ENCODE assay signal across 12 cellular contexts in genomic region chr11:35629914-35630313, GRCh38. TPM values are rescaled to one million over a fixed set of nuclear protein-coding genes. Genes with fewer than 3 reads are reported as not detected.
A peak's percentile ranks its signal among the peaks of the same experiment; 100 is the strongest.
DNase-seq lines count a peak whose midpoint lies in the region; TF ChIP-seq lines count a peak whose summit lies in the region.
"Had no signal": no experiment of that assay in that cellular context is flagged by ENCODE, and none has a peak within 500 bp of the region (broad histone marks: within the 10 kb centered on the region; RNA-seq: fewer than 3 reads in every experiment).

No MANE protein-coding gene starts in this region.

- H3K9me3 ChIP-seq in H9 (ENCODE audit: control insufficient read depth, low read depth, low read length) (no peaks in the 10 kb centered on the region), right atrium auricular region (no peaks in the 10 kb centered on the region)
- H3K9me3 ChIP-seq: spleen had no signal

- H3K4ac ChIP-seq in mesendoderm (ENCODE audit: low read depth, low read length) (no peak overlapping the region), H9 (ENCODE audit: low read depth, low read length) (no peak overlapping the region)

- no peak overlapping the region for H3K4me3 ChIP-seq in cardiac fibroblast (replicated peaks in 1 of 2; ENCODE audit: low read depth in 2 of 2, low read length in 2 of 2)
- H3K4me3 ChIP-seq in mesendoderm (ENCODE audit: low read length) = no peak overlapping the region
- no peak overlapping the region for H3K4me3 ChIP-seq in right atrium auricular region
- H3K4me3 ChIP-seq: spleen had no signal

- DNase-seq in AG09319 (ENCODE audit: extremely low read depth, low read depth) (peak; percentile 88), LHCN-M2 (ENCODE audit: low read depth) (peak; percentile 99), cardiac fibroblast (ENCODE audit: low read depth in 2 of 2) (peak; percentile 96 to 100), mesendoderm (peak; percentile 55), H9 (no peak), ureter (ENCODE audit: low spot score) (no peak), DMS79 (lab: John Stamatoyannopoulos, UW) (no peak), right atrium auricular region (ENCODE audit: low spot score) (no peak)
- DNase-seq: cerebellar nuclear complex, kidney, spleen had no signal

- H3K23me2 ChIP-seq in H9 (ENCODE audit: insufficient read length, low read depth, low read length, poor library complexity, severe bottlenecking) = no peaks in the 10 kb centered on the region

- H3K14ac ChIP-seq in H9 (ENCODE audit: insufficient read depth, low read length) = no peak overlapping the region

- H2BK12ac ChIP-seq in H9 (ENCODE audit: insufficient read length, low read depth, low read length) = no peak overlapping the region

- H4K8ac ChIP-seq in mesendoderm (ENCODE audit: low read depth, low read length) (no peak overlapping the region), H9 (replicated peaks; ENCODE audit: insufficient read length, low read depth, low read length) (no peak overlapping the region)

- H3K79me1 ChIP-seq in mesendoderm (ENCODE audit: low read length) (no peaks in the 10 kb centered on the region), H9 (ENCODE audit: insufficient read depth, low read depth, low read length, poor library complexity, severe bottlenecking) (no peaks in the 10 kb centered on the region)

- H3K4me1 Mint-ChIP-seq in H9 = no peaks in the 10 kb centered on the region

- H3K27me3 Mint-ChIP-seq in H9 (ENCODE audit: low read depth) = peaks cover 13% of the 10 kb centered on the region

- H3K18ac ChIP-seq in mesendoderm (ENCODE audit: low read length) = no peak overlapping the region
- H3K18ac ChIP-seq in H9 (ENCODE audit: insufficient read length, low read depth, low read length) = no peak overlapping the region

- no peak overlapping the region for H2BK20ac ChIP-seq in H9 (ENCODE audit: low read depth, low read length, poor library complexity, severe bottlenecking)

- H2BK120ac ChIP-seq in mesendoderm (ENCODE audit: low read depth, low read length) (no peak overlapping the region), H9 (ENCODE audit: low read depth, low read length, poor library complexity, severe bottlenecking) (no peak overlapping the region)

- H3K27me3 ChIP-seq in mesendoderm (ENCODE audit: insufficient read depth, low read length, poor library complexity) = no peaks in the 10 kb centered on the region
- H3K27me3 ChIP-seq in H9 (ENCODE audit: insufficient read depth, low read length) = no peaks in the 10 kb centered on the region
- H3K27me3 ChIP-seq in right atrium auricular region = no peaks in the 10 kb centered on the region

- no peaks in the 10 kb centered on the region for H3K4me1 ChIP-seq in mesendoderm (ENCODE audit: control insufficient read depth, low read depth, low read length)
- H3K4me1 ChIP-seq in H9 (ENCODE audit: insufficient read depth, low read length) = no peaks in the 10 kb centered on the region; the same call in 1 of the 2 replicates
- H3K4me1 ChIP-seq in right atrium auricular region = no peaks in the 10 kb centered on the region
- H3K4me1 ChIP-seq: spleen had no signal

- H3K36me3 Mint-ChIP-seq in H9 (ENCODE audit: insufficient read depth in 1 of 3, low read depth in 3 of 3) = no peaks in the 10 kb centered on the region; a peak in 1 of 7 replicates

- H4K5ac ChIP-seq in mesendoderm (ENCODE audit: low read length) (no peak overlapping the region), H9 (ENCODE audit: insufficient read length, low read depth, low read length) (no peak overlapping the region)

- H3T11ph ChIP-seq in H9 (ENCODE audit: low read length) = no peak overlapping the region

- H3K4me2 ChIP-seq in mesendoderm (ENCODE audit: low read length) (no peak overlapping the region), H9 (ENCODE audit: insufficient read depth, insufficient read length, low read length) (no peak overlapping the region)

- no peak overlapping the region for H3K27ac ChIP-seq in mesendoderm (ENCODE audit: low read depth, low read length)
- no peak overlapping the region for H3K27ac ChIP-seq in H9 (ENCODE audit: insufficient read length, low read depth, low read length)
- H3K27ac ChIP-seq in right atrium auricular region = no peak overlapping the region
- H3K27ac ChIP-seq: spleen had no signal

- no peak overlapping the region for H4K91ac ChIP-seq in H9 (ENCODE audit: insufficient read length, low read depth, low read length)

- no peak overlapping the region for H3K4me3 Mint-ChIP-seq in H9
- H3K4me3 Mint-ChIP-seq: stimulated activated naive CD8-positive, alpha-beta T cell treated with anti-CD3 and anti-CD28 coated beads, Interleukin-15, Interleukin-2, amounts not matched to agents 100 ng/mL and 50 ng/mL, for 24 hours had no signal

- H3K27ac Mint-ChIP-seq in H9 = no peak overlapping the region
- H3K27ac Mint-ChIP-seq: stimulated activated naive CD8-positive, alpha-beta T cell treated with anti-CD3 and anti-CD28 coated beads, Interleukin-15, Interleukin-2, amounts not matched to agents 100 ng/mL and 50 ng/mL, for 24 hours had no signal

- H2AK5ac ChIP-seq in mesendoderm (ENCODE audit: low read length) = no peak overlapping the region
- no peak overlapping the region for H2AK5ac ChIP-seq in H9 (ENCODE audit: insufficient read length, low read length)

- H2BK15ac ChIP-seq in mesendoderm (replicated peaks; ENCODE audit: low read depth) (no peak overlapping the region), H9 (ENCODE audit: low read depth, low read length) (no peak overlapping the region)

- H3K9me3 Mint-ChIP-seq in H9 = peaks cover 0 to 2% of the 10 kb centered on the region in 2 experiments; a peak in 2 of 5 replicates
- H3K9me3 Mint-ChIP-seq: stimulated activated naive CD8-positive, alpha-beta T cell treated with anti-CD3 and anti-CD28 coated beads, Interleukin-15, Interleukin-2, amounts not matched to agents 100 ng/mL and 50 ng/mL, for 24 hours had no signal

- H3K36me3 ChIP-seq in mesendoderm (ENCODE audit: control insufficient read depth, insufficient read depth, low read length) (no peaks in the 10 kb centered on the region), right atrium auricular region (no peaks in the 10 kb centered on the region)
- H3K36me3 ChIP-seq: spleen had no signal

- no peak overlapping the region for H2AFZ ChIP-seq in H9 (ENCODE audit: low read length)

- H3K56ac ChIP-seq in mesendoderm (ENCODE audit: low read length) = no peak overlapping the region
- no peak overlapping the region for H3K56ac ChIP-seq in H9 (ENCODE audit: insufficient read length, low read depth, low read length)

- no peak overlapping the region for H3K9ac ChIP-seq in mesendoderm (ENCODE audit: low read length)
- H3K9ac ChIP-seq in H9 (ENCODE audit: extremely low read depth, insufficient read length, low read length) = no peak overlapping the region

- TF ChIP-seq CTCF in AG09319 (IDR thresholded peaks at IDR 0.05; ENCODE audit: low read depth, low read length) (no peak), cardiac fibroblast (IDR thresholded peaks at IDR 0.05; ENCODE audit: low read depth, low read length) (no peak), H9 (conservative IDR thresholded peaks at IDR 0.05) (no peak), right atrium auricular region (IDR thresholded peaks at IDR 0.05) (no peak)

- H3K23ac ChIP-seq in mesendoderm (ENCODE audit: low read length) (no peak overlapping the region), H9 (ENCODE audit: insufficient read length, low read depth, low read length) (no peak overlapping the region)

- no peaks in the 10 kb centered on the region for H3K79me2 ChIP-seq in mesendoderm (ENCODE audit: control insufficient read depth, insufficient read depth, low read length)
- H3K79me2 ChIP-seq in H9 (ENCODE audit: insufficient read depth, low read length) = no peaks in the 10 kb centered on the region

- WGBS in mesendoderm (ENCODE audit: extremely low coverage, insufficient coverage, low lambda C conversion rate) = no CpG with 5 or more reads among the region's 6 CpGs
- WGBS in H9 (ENCODE audit: extremely low coverage, insufficient read length, low lambda C conversion rate) = no CpG with 5 or more reads among the region's 6 CpGs

- no peaks in the 10 kb centered on the region for H4K20me1 ChIP-seq in H9 (ENCODE audit: control insufficient read depth, insufficient read depth, insufficient read length)

- H2BK5ac ChIP-seq in mesendoderm (ENCODE audit: low read length) = no peak overlapping the region
- no peak overlapping the region for H2BK5ac ChIP-seq in H9 (ENCODE audit: insufficient read length, low read length)

RNA-seq across cellular contexts. Expression of gene FJX1, which starts 11.7 kb away (rescaled TPM):
- total RNA-seq in LHCN-M2 (2014; rRNA removed) = 52.2 and 73.8 TPM in 2 replicates
- 32.8 TPM for polyA plus RNA-seq in LHCN-M2 (2012)
- polyA plus RNA-seq in mesendoderm (2013, experiment 1 of 2) = 14.1 TPM
- 15.9 TPM for polyA plus RNA-seq in mesendoderm (2013, experiment 2 of 2)
- total RNA-seq in H9 (2021) = 11.5 and 14.4 TPM in 2 replicates
- 13.4 TPM for total RNA-seq in ureter
- 1 to 10 TPM; 1.9 to 3.9 TPM for total RNA-seq in right atrium auricular region

RNA-seq across cellular contexts. Expression of gene TRIM44, which starts 32.7 kb away (rescaled TPM):
- 23.2 and 35.9 TPM in 2 replicates for total RNA-seq in LHCN-M2 (2014; rRNA removed)
- 32.2 TPM for polyA plus RNA-seq in LHCN-M2 (2012)
- 20.4 TPM for polyA plus RNA-seq in mesendoderm (2013, experiment 1 of 2)
- 22.0 TPM for polyA plus RNA-seq in mesendoderm (2013, experiment 2 of 2)
- 34.8 and 37.7 TPM in 2 replicates for total RNA-seq in H9 (2021)
- 93.6 TPM for total RNA-seq in ureter
- total RNA-seq in right atrium auricular region = 10 to 100 TPM; 22.1 to 35.4 TPM

Comparison
In these comparisons a context has a peak if more than half of its experiments do, and no peak if none do; other contexts are left out.
1. DNase-seq: peak in AG09319 (single experiment), LHCN-M2 (single experiment), cardiac fibroblast (2 of 2) and mesendoderm (single experiment); none in H9 (single experiment), ureter (single experiment), DMS79 (single experiment) and right atrium auricular region (single experiment).